ENCODE assay signal across 1 cellular context in genomic region chr17:72632026-72632684, GRCh38.
A peak's percentile ranks its signal among the peaks of the same experiment; 100 is the strongest.
TF ChIP-seq lines count a peak whose summit lies in the region.

No MANE protein-coding gene starts in this region.

TF ChIP-seq in HepG2, 621 proteins besides CTCF, POLR2A, EP300 and RAD21 (continued from another document and continues in another):
- no peak; the same call in 1 of the 2 replicates for TF ChIP-seq ZNF552 (CRISPR knock-in tag; IDR thresholded peaks at IDR 0.05; ENCODE audit: borderline replicate concordance)
- TF ChIP-seq ZNF296 (CRISPR knock-in tag; conservative IDR thresholded peaks at IDR 0.05) = no peak
- TF ChIP-seq CBX5 (CRISPR knock-in tag; IDR thresholded peaks at IDR 0.05; ENCODE audit: borderline replicate concordance) = peak; percentile 96
- TF ChIP-seq GFI1 (CRISPR knock-in tag; IDR thresholded peaks at IDR 0.05; ENCODE audit: borderline replicate concordance) = peak; percentile 92
- no peak for TF ChIP-seq ZNF660 (CRISPR knock-in tag; IDR thresholded peaks at IDR 0.05; ENCODE audit: borderline replicate concordance, low read depth)
- TF ChIP-seq, protein P1, sequence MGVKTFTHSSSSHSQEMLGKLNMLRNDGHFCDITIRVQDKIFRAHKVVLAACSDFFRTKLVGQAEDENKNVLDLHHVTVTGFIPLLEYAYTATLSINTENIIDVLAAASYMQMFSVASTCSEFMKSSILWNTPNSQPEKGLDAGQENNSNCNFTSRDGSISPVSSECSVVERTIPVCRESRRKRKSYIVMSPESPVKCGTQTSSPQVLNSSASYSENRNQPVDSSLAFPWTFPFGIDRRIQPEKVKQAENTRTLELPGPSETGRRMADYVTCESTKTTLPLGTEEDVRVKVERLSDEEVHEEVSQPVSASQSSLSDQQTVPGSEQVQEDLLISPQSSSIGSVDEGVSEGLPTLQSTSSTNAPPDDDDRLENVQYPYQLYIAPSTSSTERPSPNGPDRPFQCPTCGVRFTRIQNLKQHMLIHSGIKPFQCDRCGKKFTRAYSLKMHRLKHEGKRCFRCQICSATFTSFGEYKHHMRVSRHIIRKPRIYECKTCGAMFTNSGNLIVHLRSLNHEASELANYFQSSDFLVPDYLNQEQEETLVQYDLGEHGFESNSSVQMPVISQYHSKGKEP (CRISPR knock-in tag; IDR thresholded peaks at IDR 0.05) = no peak
- TF ChIP-seq BCLAF1 (IDR thresholded peaks at IDR 0.05) = no peak
- TF ChIP-seq REST (IDR thresholded peaks at IDR 0.05; ENCODE audit: borderline replicate concordance in 1 of 2, low read depth in 1 of 2, low read length in 2 of 2) = no peak
- TF ChIP-seq ZNF510 (CRISPR knock-in tag; IDR thresholded peaks at IDR 0.05; ENCODE audit: low read depth) = no peak
- TF ChIP-seq ZNF318 (CRISPR knock-in tag; IDR thresholded peaks at IDR 0.05) = peak; percentile 81
- TF ChIP-seq, protein P2, sequence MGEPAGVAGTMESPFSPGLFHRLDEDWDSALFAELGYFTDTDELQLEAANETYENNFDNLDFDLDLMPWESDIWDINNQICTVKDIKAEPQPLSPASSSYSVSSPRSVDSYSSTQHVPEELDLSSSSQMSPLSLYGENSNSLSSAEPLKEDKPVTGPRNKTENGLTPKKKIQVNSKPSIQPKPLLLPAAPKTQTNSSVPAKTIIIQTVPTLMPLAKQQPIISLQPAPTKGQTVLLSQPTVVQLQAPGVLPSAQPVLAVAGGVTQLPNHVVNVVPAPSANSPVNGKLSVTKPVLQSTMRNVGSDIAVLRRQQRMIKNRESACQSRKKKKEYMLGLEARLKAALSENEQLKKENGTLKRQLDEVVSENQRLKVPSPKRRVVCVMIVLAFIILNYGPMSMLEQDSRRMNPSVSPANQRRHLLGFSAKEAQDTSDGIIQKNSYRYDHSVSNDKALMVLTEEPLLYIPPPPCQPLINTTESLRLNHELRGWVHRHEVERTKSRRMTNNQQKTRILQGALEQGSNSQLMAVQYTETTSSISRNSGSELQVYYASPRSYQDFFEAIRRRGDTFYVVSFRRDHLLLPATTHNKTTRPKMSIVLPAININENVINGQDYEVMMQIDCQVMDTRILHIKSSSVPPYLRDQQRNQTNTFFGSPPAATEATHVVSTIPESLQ (CRISPR knock-in tag; conservative IDR thresholded peaks at IDR 0.05) = no peak
- no peak for TF ChIP-seq TCF7L2 (IDR thresholded peaks at IDR 0.05; ENCODE audit: low read depth, low read length)
- TF ChIP-seq ZNF260 (CRISPR knock-in tag; IDR thresholded peaks at IDR 0.05; ENCODE audit: borderline replicate concordance, low read depth) = no peak
- TF ChIP-seq ZNF124 (CRISPR knock-in tag; IDR thresholded peaks at IDR 0.05) = peak; percentile 55
- TF ChIP-seq, protein P3, sequence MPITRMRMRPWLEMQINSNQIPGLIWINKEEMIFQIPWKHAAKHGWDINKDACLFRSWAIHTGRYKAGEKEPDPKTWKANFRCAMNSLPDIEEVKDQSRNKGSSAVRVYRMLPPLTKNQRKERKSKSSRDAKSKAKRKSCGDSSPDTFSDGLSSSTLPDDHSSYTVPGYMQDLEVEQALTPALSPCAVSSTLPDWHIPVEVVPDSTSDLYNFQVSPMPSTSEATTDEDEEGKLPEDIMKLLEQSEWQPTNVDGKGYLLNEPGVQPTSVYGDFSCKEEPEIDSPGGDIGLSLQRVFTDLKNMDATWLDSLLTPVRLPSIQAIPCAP (CRISPR knock-in tag; IDR thresholded peaks at IDR 0.05; ENCODE audit: low read depth) = no peak
- peak; percentile 81 for TF ChIP-seq MAZ (IDR thresholded peaks at IDR 0.05; ENCODE audit: borderline replicate concordance, low read depth, low read length)
- TF ChIP-seq MAZ (CRISPR knock-in tag; IDR thresholded peaks at IDR 0.05; ENCODE audit: low read depth) = peak; percentile 94
- TF ChIP-seq, protein P4, sequence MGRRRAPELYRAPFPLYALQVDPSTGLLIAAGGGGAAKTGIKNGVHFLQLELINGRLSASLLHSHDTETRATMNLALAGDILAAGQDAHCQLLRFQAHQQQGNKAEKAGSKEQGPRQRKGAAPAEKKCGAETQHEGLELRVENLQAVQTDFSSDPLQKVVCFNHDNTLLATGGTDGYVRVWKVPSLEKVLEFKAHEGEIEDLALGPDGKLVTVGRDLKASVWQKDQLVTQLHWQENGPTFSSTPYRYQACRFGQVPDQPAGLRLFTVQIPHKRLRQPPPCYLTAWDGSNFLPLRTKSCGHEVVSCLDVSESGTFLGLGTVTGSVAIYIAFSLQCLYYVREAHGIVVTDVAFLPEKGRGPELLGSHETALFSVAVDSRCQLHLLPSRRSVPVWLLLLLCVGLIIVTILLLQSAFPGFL (CRISPR knock-in tag; IDR thresholded peaks at IDR 0.05) = no peak
- peak; percentile 58; the same call in 1 of the 2 replicates for TF ChIP-seq KLF11 (CRISPR knock-in tag; IDR thresholded peaks at IDR 0.05)
- TF ChIP-seq STAT5B (CRISPR knock-in tag; IDR thresholded peaks at IDR 0.05) = peak; percentile 88
- TF ChIP-seq MEIS2 (CRISPR knock-in tag; IDR thresholded peaks at IDR 0.05) = peak; percentile 90
- no peak for TF ChIP-seq ZNF354B (CRISPR knock-in tag; IDR thresholded peaks at IDR 0.05)
- TF ChIP-seq, protein P5, sequence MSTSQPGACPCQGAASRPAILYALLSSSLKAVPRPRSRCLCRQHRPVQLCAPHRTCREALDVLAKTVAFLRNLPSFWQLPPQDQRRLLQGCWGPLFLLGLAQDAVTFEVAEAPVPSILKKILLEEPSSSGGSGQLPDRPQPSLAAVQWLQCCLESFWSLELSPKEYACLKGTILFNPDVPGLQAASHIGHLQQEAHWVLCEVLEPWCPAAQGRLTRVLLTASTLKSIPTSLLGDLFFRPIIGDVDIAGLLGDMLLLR (CRISPR knock-in tag; IDR thresholded peaks at IDR 0.05) = no peak
- peak; percentile 94; the same call in 1 of the 2 replicates for TF ChIP-seq ZNF205 (CRISPR knock-in tag; IDR thresholded peaks at IDR 0.05)
- 0 out of 2 replicates have a peak, but pooled peaks have one; percentile 28 for TF ChIP-seq TAF1 (CRISPR knock-in tag; IDR thresholded peaks at IDR 0.05)
- TF ChIP-seq, protein P6, sequence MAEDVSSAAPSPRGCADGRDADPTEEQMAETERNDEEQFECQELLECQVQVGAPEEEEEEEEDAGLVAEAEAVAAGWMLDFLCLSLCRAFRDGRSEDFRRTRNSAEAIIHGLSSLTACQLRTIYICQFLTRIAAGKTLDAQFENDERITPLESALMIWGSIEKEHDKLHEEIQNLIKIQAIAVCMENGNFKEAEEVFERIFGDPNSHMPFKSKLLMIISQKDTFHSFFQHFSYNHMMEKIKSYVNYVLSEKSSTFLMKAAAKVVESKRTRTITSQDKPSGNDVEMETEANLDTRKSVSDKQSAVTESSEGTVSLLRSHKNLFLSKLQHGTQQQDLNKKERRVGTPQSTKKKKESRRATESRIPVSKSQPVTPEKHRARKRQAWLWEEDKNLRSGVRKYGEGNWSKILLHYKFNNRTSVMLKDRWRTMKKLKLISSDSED (CRISPR knock-in tag; IDR thresholded peaks at IDR 0.05) = no peak
- no peak for TF ChIP-seq MBNL3 (CRISPR knock-in tag; conservative IDR thresholded peaks at IDR 0.05)
- TF ChIP-seq, protein P7, sequence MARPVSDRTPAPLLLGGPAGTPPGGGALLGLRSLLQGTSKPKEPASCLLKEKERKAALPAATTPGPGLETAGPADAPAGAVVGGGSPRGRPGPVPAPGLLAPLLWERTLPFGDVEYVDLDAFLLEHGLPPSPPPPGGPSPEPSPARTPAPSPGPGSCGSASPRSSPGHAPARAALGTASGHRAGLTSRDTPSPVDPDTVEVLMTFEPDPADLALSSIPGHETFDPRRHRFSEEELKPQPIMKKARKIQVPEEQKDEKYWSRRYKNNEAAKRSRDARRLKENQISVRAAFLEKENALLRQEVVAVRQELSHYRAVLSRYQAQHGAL (CRISPR knock-in tag; IDR thresholded peaks at IDR 0.05; ENCODE audit: not compliant biosample characterization) = no peak
- peak; percentile 72; the same call in 1 of the 2 replicates for TF ChIP-seq ZNF784 (CRISPR knock-in tag; IDR thresholded peaks at IDR 0.05; ENCODE audit: borderline replicate concordance)
